ENCODE assay signal across 16 cellular contexts in the genomic region with DNA sequence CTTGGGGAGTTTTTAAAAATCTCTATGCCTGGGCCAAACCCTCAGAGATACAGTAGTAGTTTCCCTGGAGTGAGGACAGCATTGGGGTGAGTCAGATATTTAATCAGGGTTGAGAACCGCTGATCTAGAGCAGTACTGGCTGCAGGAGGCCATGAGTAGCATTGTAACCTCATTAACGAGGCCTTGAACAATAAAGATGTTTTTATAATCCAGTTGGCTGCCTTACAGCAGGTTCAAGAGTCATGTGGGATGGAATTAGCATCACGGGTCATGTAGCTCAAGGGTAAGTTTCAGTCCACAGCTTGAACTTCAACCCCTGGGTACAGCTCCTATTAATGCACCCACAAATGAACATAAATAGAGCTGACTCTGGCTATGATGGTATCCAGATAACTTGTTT.
DNase-seq lines count a peak whose midpoint lies in the region; ATAC-seq and TF ChIP-seq lines count a peak whose summit lies in the region.
"Had no signal": no experiment of that assay in that cellular context is flagged by ENCODE, and none has a peak within 500 bp of the region (broad histone marks: within the 10 kb centered on the region; RNA-seq: fewer than 3 reads in every experiment).

No MANE protein-coding gene starts in this region.

- H3K9ac ChIP-seq in HUES6 (ENCODE audit: low read length) = peak overlapping the region; percentile 33

- H3K4me3 ChIP-seq in HUES6 (ENCODE audit: low read depth, low read length) (no peak overlapping the region), fibroblast of pulmonary artery (replicated peaks; ENCODE audit: low read depth, low read length) (no peak overlapping the region)
- H3K4me3 ChIP-seq: gastroesophageal sphincter, lower lobe of right lung, transverse colon had no signal

- ATAC-seq in HG02678 (IDR thresholded peaks at IDR 0.05; ENCODE audit: unreplicated experiment) = no peak
- ATAC-seq: gastroesophageal sphincter, lower lobe of right lung had no signal

- no peak overlapping the region for H3K27ac ChIP-seq in HUES6 (ENCODE audit: low read depth, low read length)
- H3K27ac ChIP-seq: gastroesophageal sphincter, HL-60, lower lobe of right lung, transverse colon had no signal

- peak; percentile 6 for DNase-seq in T1000 (lab: John Stamatoyannopoulos, UW)
- peak; percentile 20 for DNase-seq in fibroblast of pulmonary artery (ENCODE audit: low read depth)
- DNase-seq in retina = peak; percentile 54
- DNase-seq in amniotic stem cell (lab: John Stamatoyannopoulos, UW) = no peak
- DNase-seq in CD1c-positive myeloid dendritic cell (ENCODE audit: extremely low spot score) = no peak
- no peak for DNase-seq in SIG-M5 (lab: John Stamatoyannopoulos, UW)
- DNase-seq: activated naive CD4-positive, alpha-beta T cell treated with anti-CD3 and anti-CD28 coated beads for 36 hours; cortex of kidney; lower lobe of right lung; MV-4-11; NCI-H524 treated with DMSO at 0.1 percent for 48 hours; transverse colon had no signal

- peaks cover 17% of the 10 kb centered on the region for H3K36me3 ChIP-seq in HUES6 (ENCODE audit: control insufficient read depth, insufficient read depth, low read length)
- H3K36me3 ChIP-seq: gastroesophageal sphincter, lower lobe of right lung, transverse colon had no signal

- H3K4me1 ChIP-seq in HUES6 (ENCODE audit: control insufficient read depth, insufficient read depth, low read length) = peaks cover 34% of the 10 kb centered on the region

- TF ChIP-seq CTCF in fibroblast of pulmonary artery (IDR thresholded peaks at IDR 0.05; ENCODE audit: low read length, missing control alignments) = no peak

- H3K9me3 ChIP-seq in HUES6 (ENCODE audit: control insufficient read depth, insufficient read depth, low read depth, low read length) = no peaks in the 10 kb centered on the region
- H3K9me3 ChIP-seq: gastroesophageal sphincter, lower lobe of right lung, transverse colon had no signal

- no peaks in the 10 kb centered on the region for H3K27me3 ChIP-seq in HUES6 (ENCODE audit: control insufficient read depth, insufficient read depth, low read length)
- H3K27me3 ChIP-seq: gastroesophageal sphincter, transverse colon had no signal

Comparison
In these comparisons a context has a peak if more than half of its experiments do, and no peak if none do; other contexts are left out.
1. DNase-seq: peak in T1000 (single experiment), fibroblast of pulmonary artery (single experiment) and retina (single experiment); none in amniotic stem cell (single experiment), CD1c-positive myeloid dendritic cell (single experiment) and SIG-M5 (single experiment).